ENCODE assay signal across 1 cellular context in genomic region chr12:15220961-15221885, GRCh38.
TF ChIP-seq lines count a peak whose summit lies in the region.

A gene with protein sequence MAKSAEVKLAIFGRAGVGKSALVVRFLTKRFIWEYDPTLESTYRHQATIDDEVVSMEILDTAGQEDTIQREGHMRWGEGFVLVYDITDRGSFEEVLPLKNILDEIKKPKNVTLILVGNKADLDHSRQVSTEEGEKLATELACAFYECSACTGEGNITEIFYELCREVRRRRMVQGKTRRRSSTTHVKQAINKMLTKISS (minus strand): TSS chr12:15221417. CDS start chr12:15217489, 3,928 bp downstream.

TF ChIP-seq in HepG2, 621 proteins besides CTCF, POLR2A, EP300 and RAD21 (continued from another document and continues in another):
- TF ChIP-seq ARID4A (CRISPR knock-in tag; IDR thresholded peaks at IDR 0.05; ENCODE audit: borderline replicate concordance) = no peak
- no peak for TF ChIP-seq SKI (IDR thresholded peaks at IDR 0.05; ENCODE audit: partially characterized antibody)
- no peak for TF ChIP-seq RARG (CRISPR knock-in tag; IDR thresholded peaks at IDR 0.05; ENCODE audit: low read depth)
- no peak for TF ChIP-seq ZNF274 (CRISPR knock-in tag; IDR thresholded peaks at IDR 0.05)
- TF ChIP-seq EED (CRISPR knock-in tag; IDR thresholded peaks at IDR 0.05) = no peak
- no peak for TF ChIP-seq ZNF251 (CRISPR knock-in tag; IDR thresholded peaks at IDR 0.05)
- no peak for TF ChIP-seq ZNF546 (CRISPR knock-in tag; conservative IDR thresholded peaks at IDR 0.05)
- no peak for TF ChIP-seq ZNF326 (CRISPR knock-in tag; IDR thresholded peaks at IDR 0.05; ENCODE audit: borderline replicate concordance)
- no peak for TF ChIP-seq ZFP41 (CRISPR knock-in tag; IDR thresholded peaks at IDR 0.05; ENCODE audit: borderline replicate concordance)
- no peak for TF ChIP-seq JUNB (CRISPR knock-in tag; IDR thresholded peaks at IDR 0.05; ENCODE audit: borderline replicate concordance)
- no peak for TF ChIP-seq ZNF619 (CRISPR knock-in tag; IDR thresholded peaks at IDR 0.05)
- no peak for TF ChIP-seq ZNF362 (CRISPR knock-in tag; IDR thresholded peaks at IDR 0.05; ENCODE audit: borderline replicate concordance)
- TF ChIP-seq ZNF556 (CRISPR knock-in tag; IDR thresholded peaks at IDR 0.05; ENCODE audit: borderline replicate concordance) = no peak
- TF ChIP-seq TAF15 (IDR thresholded peaks at IDR 0.05; ENCODE audit: low read depth, low read length, poor library complexity, severe bottlenecking) = no peak
- 0 out of 2 replicates have a peak, but pooled peaks have one; percentile 57 for TF ChIP-seq ARID2 (CRISPR knock-in tag; IDR thresholded peaks at IDR 0.05; ENCODE audit: borderline replicate concordance)
- 0 out of 2 replicates have a peak, but pooled peaks have one; percentile 43 for TF ChIP-seq ZBTB38 (CRISPR knock-in tag; IDR thresholded peaks at IDR 0.05)
- peak; percentile 45; the same call in 1 of the 2 replicates for TF ChIP-seq ZFX (CRISPR knock-in tag; IDR thresholded peaks at IDR 0.05; ENCODE audit: low read depth)
- TF ChIP-seq MLLT10 (CRISPR knock-in tag; IDR thresholded peaks at IDR 0.05) = no peak
- peak; percentile 78 for TF ChIP-seq GABPB1 (CRISPR knock-in tag; IDR thresholded peaks at IDR 0.05)
- TF ChIP-seq ZFP82 (CRISPR knock-in tag; IDR thresholded peaks at IDR 0.05; ENCODE audit: borderline replicate concordance) = no peak
- no peak for TF ChIP-seq POLR2G (IDR thresholded peaks at IDR 0.05; ENCODE audit: low read depth, low read length)
- TF ChIP-seq, protein P1, sequence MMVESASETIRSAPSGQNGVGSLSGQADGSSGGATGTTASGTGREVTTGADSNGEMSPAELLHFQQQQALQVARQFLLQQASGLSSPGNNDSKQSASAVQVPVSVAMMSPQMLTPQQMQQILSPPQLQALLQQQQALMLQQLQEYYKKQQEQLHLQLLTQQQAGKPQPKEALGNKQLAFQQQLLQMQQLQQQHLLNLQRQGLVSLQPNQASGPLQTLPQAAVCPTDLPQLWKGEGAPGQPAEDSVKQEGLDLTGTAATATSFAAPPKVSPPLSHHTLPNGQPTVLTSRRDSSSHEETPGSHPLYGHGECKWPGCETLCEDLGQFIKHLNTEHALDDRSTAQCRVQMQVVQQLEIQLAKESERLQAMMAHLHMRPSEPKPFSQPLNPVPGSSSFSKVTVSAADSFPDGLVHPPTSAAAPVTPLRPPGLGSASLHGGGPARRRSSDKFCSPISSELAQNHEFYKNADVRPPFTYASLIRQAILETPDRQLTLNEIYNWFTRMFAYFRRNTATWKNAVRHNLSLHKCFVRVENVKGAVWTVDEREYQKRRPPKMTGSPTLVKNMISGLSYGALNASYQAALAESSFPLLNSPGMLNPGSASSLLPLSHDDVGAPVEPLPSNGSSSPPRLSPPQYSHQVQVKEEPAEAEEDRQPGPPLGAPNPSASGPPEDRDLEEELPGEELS (CRISPR knock-in tag; IDR thresholded peaks at IDR 0.05) = no peak
- peak; percentile 60; the same call in 1 of the 2 replicates for TF ChIP-seq NRL (CRISPR knock-in tag; IDR thresholded peaks at IDR 0.05; ENCODE audit: borderline replicate concordance)
- TF ChIP-seq ZNF501 (CRISPR knock-in tag; IDR thresholded peaks at IDR 0.05) = peak; percentile 72; the same call in 1 of the 2 replicates
- TF ChIP-seq SMC3 (IDR thresholded peaks at IDR 0.05; ENCODE audit: low read length) = peak; percentile 29; the same call in 1 of the 2 replicates
- TF ChIP-seq BRCA1 (CRISPR knock-in tag; IDR thresholded peaks at IDR 0.05) = no peak
- no peak for TF ChIP-seq ZFP62 (CRISPR knock-in tag; IDR thresholded peaks at IDR 0.05)
- no peak for TF ChIP-seq ZNF24 (IDR thresholded peaks at IDR 0.05)
- TF ChIP-seq ZKSCAN1 (IDR thresholded peaks at IDR 0.05; ENCODE audit: low read length) = no peak
- TF ChIP-seq, protein P2, sequence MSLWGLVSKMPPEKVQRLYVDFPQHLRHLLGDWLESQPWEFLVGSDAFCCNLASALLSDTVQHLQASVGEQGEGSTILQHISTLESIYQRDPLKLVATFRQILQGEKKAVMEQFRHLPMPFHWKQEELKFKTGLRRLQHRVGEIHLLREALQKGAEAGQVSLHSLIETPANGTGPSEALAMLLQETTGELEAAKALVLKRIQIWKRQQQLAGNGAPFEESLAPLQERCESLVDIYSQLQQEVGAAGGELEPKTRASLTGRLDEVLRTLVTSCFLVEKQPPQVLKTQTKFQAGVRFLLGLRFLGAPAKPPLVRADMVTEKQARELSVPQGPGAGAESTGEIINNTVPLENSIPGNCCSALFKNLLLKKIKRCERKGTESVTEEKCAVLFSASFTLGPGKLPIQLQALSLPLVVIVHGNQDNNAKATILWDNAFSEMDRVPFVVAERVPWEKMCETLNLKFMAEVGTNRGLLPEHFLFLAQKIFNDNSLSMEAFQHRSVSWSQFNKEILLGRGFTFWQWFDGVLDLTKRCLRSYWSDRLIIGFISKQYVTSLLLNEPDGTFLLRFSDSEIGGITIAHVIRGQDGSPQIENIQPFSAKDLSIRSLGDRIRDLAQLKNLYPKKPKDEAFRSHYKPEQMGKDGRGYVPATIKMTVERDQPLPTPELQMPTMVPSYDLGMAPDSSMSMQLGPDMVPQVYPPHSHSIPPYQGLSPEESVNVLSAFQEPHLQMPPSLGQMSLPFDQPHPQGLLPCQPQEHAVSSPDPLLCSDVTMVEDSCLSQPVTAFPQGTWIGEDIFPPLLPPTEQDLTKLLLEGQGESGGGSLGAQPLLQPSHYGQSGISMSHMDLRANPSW (CRISPR knock-in tag; IDR thresholded peaks at IDR 0.05; ENCODE audit: borderline replicate concordance) = no peak
- TF ChIP-seq, protein P3, sequence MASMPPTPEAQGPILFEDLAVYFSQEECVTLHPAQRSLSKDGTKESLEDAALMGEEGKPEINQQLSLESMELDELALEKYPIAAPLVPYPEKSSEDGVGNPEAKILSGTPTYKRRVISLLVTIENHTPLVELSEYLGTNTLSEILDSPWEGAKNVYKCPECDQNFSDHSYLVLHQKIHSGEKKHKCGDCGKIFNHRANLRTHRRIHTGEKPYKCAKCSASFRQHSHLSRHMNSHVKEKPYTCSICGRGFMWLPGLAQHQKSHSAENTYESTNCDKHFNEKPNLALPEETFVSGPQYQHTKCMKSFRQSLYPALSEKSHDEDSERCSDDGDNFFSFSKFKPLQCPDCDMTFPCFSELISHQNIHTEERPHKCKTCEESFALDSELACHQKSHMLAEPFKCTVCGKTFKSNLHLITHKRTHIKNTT (CRISPR knock-in tag; IDR thresholded peaks at IDR 0.05) = no peak
- no peak for TF ChIP-seq ZMYM2 (CRISPR knock-in tag; IDR thresholded peaks at IDR 0.05)
- no peak for TF ChIP-seq POLR2AphosphoS5 (IDR thresholded peaks at IDR 0.05; ENCODE audit: low read depth, low read length)
- TF ChIP-seq ZNF10 (CRISPR knock-in tag; IDR thresholded peaks at IDR 0.05; ENCODE audit: borderline replicate concordance, low read depth) = no peak
- no peak for TF ChIP-seq ZNF615 (CRISPR knock-in tag; IDR thresholded peaks at IDR 0.05; ENCODE audit: borderline replicate concordance)
- no peak for TF ChIP-seq ZSCAN21 (CRISPR knock-in tag; IDR thresholded peaks at IDR 0.05; ENCODE audit: borderline replicate concordance)
- TF ChIP-seq CBX1 (IDR thresholded peaks at IDR 0.05; ENCODE audit: low read depth) = no peak
- TF ChIP-seq DNMT1 (CRISPR knock-in tag; IDR thresholded peaks at IDR 0.05) = peak; percentile 70; the same call in 1 of the 2 replicates
- TF ChIP-seq SMAD3 (CRISPR knock-in tag; IDR thresholded peaks at IDR 0.05) = no peak
- TF ChIP-seq, protein P4, sequence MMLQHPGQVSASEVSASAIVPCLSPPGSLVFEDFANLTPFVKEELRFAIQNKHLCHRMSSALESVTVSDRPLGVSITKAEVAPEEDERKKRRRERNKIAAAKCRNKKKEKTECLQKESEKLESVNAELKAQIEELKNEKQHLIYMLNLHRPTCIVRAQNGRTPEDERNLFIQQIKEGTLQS (CRISPR knock-in tag; IDR thresholded peaks at IDR 0.05) = no peak
- TF ChIP-seq ZNF333 (CRISPR knock-in tag; IDR thresholded peaks at IDR 0.05; ENCODE audit: borderline replicate concordance) = peak; percentile 41; the same call in 1 of the 2 replicates
- TF ChIP-seq TFDP2 (CRISPR knock-in tag; IDR thresholded peaks at IDR 0.05) = no peak
- no peak for TF ChIP-seq ZBTB1 (CRISPR knock-in tag; IDR thresholded peaks at IDR 0.05; ENCODE audit: borderline replicate concordance)
- TF ChIP-seq ZFP91 (CRISPR knock-in tag; IDR thresholded peaks at IDR 0.05; ENCODE audit: borderline replicate concordance) = peak; percentile 50; the same call in 1 of the 2 replicates
- no peak for TF ChIP-seq ZNF160 (CRISPR knock-in tag; IDR thresholded peaks at IDR 0.05)
- no peak for TF ChIP-seq KDM5A (IDR thresholded peaks at IDR 0.05; ENCODE audit: borderline replicate concordance, low read length)
- TF ChIP-seq SALL2 (CRISPR knock-in tag; IDR thresholded peaks at IDR 0.05) = peak; percentile 45; the same call in 1 of the 2 replicates
- 0 out of 2 replicates have a peak, but pooled peaks have one; percentile 32 for TF ChIP-seq MXD3 (CRISPR knock-in tag; IDR thresholded peaks at IDR 0.05)
- TF ChIP-seq SNAI1 (CRISPR knock-in tag; IDR thresholded peaks at IDR 0.05; ENCODE audit: borderline replicate concordance) = no peak
- no peak for TF ChIP-seq ZSCAN9 (CRISPR knock-in tag; IDR thresholded peaks at IDR 0.05; ENCODE audit: borderline replicate concordance)
- no peak for TF ChIP-seq ZNF652 (CRISPR knock-in tag; IDR thresholded peaks at IDR 0.05; ENCODE audit: borderline replicate concordance, low read depth)
- TF ChIP-seq, protein P5, sequence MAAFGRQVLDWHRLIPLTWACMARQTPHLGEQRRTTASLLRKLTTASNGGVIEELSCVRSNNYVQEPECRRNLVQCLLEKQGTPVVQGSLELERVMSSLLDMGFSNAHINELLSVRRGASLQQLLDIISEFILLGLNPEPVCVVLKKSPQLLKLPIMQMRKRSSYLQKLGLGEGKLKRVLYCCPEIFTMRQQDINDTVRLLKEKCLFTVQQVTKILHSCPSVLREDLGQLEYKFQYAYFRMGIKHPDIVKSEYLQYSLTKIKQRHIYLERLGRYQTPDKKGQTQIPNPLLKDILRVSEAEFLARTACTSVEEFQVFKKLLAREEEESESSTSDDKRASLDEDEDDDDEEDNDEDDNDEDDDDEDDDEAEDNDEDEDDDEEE (CRISPR knock-in tag; IDR thresholded peaks at IDR 0.05) = no peak
